ENCODE assay signal across 1 cellular context in the genomic region with DNA sequence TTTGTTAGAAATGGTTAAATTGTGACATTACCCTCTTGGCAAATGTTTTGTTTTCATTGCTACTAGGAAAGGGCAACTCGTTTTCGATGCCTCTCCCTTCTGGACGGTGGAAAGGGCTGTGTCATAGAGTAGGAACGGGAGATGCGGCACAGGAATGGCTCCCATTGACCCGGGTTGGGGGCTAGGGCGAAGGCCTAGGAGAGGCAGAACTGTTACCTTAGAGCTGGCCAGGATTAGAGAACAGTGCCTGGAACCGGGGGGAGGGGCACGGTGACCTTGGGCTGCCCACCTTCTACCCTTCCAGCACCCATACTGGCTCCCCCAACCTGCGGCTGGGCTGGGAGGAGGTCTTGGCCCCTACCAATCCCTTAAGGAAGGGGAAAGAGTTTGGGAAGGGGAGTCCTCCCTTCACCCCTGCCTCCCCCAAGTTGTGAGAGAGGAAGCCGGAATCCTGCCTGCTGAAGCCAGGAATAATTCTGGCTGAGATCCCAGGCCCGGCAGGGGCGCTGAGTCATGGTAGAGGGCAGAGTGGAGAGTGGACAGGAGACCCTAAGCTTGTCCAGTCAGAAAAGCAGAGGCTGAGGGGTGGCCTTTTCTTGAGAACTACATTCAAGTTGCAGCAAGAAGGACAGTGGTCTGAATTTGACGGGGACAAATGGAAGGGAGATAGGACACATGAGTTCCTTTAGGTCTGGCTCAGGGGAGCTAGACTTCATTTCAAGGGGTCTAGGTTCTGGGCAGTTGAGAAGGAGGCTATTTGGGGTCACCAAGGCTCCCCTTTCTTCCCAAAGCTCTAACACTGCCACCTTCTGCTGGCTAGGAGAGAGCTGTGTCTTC.
TF ChIP-seq lines count a peak whose summit lies in the region.

No MANE protein-coding gene starts in this region.

TF ChIP-seq in SK-N-SH, 30 proteins besides CTCF, POLR2A, EP300 and RAD21:
- TF ChIP-seq MEF2A (IDR thresholded peaks at IDR 0.05; ENCODE audit: borderline replicate concordance, low read depth) (0 out of 2 replicates have a peak, but pooled peaks have one; percentile 53), TAF1 (IDR thresholded peaks at IDR 0.05; ENCODE audit: borderline replicate concordance, low read depth, low read length) (peak; percentile 53; the same call in 1 of the 2 replicates), POLR2AphosphoS5 (IDR thresholded peaks at IDR 0.05; ENCODE audit: low read depth, low read length) (peak; percentile 67), RXRA (IDR thresholded peaks at IDR 0.05; ENCODE audit: borderline replicate concordance, low read depth) (peak; percentile 66; the same call in 1 of the 2 replicates), NRF1 (IDR thresholded peaks at IDR 0.05; ENCODE audit: low read depth, low read length) (no peak), JUND (IDR thresholded peaks at IDR 0.05) (peak; percentile 84), EZH2phosphoT487 (IDR thresholded peaks at IDR 0.05; ENCODE audit: borderline replicate concordance, low read depth) (no peak), MXI1 (IDR thresholded peaks at IDR 0.05; ENCODE audit: low read depth, low read length) (no peak), TCF12 (IDR thresholded peaks at IDR 0.05) (peak; percentile 77), NFIC (IDR thresholded peaks at IDR 0.05; ENCODE audit: borderline replicate concordance) (peak; percentile 97), SMC3 (IDR thresholded peaks at IDR 0.05; ENCODE audit: low read depth, low read length) (no peak), FOXJ3 (CRISPR knock-in tag; IDR thresholded peaks at IDR 0.05) (no peak), FOSL2 (IDR thresholded peaks at IDR 0.05; ENCODE audit: borderline replicate concordance, low read depth) (peak; percentile 87), SIN3A (IDR thresholded peaks at IDR 0.05; ENCODE audit: borderline replicate concordance, low read depth, low read length) (no peak), YY1 (IDR thresholded peaks at IDR 0.05; ENCODE audit: low read depth) (peak; percentile 40; the same call in 1 of the 2 replicates)
- TF ChIP-seq, protein P1, sequence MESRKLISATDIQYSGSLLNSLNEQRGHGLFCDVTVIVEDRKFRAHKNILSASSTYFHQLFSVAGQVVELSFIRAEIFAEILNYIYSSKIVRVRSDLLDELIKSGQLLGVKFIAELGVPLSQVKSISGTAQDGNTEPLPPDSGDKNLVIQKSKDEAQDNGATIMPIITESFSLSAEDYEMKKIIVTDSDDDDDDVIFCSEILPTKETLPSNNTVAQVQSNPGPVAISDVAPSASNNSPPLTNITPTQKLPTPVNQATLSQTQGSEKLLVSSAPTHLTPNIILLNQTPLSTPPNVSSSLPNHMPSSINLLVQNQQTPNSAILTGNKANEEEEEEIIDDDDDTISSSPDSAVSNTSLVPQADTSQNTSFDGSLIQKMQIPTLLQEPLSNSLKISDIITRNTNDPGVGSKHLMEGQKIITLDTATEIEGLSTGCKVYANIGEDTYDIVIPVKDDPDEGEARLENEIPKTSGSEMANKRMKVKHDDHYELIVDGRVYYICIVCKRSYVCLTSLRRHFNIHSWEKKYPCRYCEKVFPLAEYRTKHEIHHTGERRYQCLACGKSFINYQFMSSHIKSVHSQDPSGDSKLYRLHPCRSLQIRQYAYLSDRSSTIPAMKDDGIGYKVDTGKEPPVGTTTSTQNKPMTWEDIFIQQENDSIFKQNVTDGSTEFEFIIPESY (IDR thresholded peaks at IDR 0.05; ENCODE audit: borderline replicate concordance, low read depth): no peak
- TF ChIP-seq, protein P2, sequence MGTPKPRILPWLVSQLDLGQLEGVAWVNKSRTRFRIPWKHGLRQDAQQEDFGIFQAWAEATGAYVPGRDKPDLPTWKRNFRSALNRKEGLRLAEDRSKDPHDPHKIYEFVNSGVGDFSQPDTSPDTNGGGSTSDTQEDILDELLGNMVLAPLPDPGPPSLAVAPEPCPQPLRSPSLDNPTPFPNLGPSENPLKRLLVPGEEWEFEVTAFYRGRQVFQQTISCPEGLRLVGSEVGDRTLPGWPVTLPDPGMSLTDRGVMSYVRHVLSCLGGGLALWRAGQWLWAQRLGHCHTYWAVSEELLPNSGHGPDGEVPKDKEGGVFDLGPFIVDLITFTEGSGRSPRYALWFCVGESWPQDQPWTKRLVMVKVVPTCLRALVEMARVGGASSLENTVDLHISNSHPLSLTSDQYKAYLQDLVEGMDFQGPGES (IDR thresholded peaks at IDR 0.05; ENCODE audit: low read depth, low read length): no peak
- TF ChIP-seq, protein P3, sequence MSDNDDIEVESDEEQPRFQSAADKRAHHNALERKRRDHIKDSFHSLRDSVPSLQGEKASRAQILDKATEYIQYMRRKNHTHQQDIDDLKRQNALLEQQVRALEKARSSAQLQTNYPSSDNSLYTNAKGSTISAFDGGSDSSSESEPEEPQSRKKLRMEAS (IDR thresholded peaks at IDR 0.05; ENCODE audit: low read depth): peak; percentile 76
- TF ChIP-seq, protein P4, sequence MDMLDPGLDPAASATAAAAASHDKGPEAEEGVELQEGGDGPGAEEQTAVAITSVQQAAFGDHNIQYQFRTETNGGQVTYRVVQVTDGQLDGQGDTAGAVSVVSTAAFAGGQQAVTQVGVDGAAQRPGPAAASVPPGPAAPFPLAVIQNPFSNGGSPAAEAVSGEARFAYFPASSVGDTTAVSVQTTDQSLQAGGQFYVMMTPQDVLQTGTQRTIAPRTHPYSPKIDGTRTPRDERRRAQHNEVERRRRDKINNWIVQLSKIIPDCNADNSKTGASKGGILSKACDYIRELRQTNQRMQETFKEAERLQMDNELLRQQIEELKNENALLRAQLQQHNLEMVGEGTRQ (IDR thresholded peaks at IDR 0.05; ENCODE audit: borderline replicate concordance, low read depth, low read length): no peak
TF ChIP-seq in SK-N-SH: peak in this region for 10.
